Comparison of ENCODE assay signal across 19 cellular contexts in genomic region chr1:55448261-55448660, GRCh38.
A peak's percentile ranks its signal among the peaks of the same experiment; 100 is the strongest.
DNase-seq lines count a peak whose midpoint lies in the region; ATAC-seq and TF ChIP-seq lines count a peak whose summit lies in the region.
"Had no signal": no experiment of that assay in that cellular context is flagged by ENCODE, and none has a peak within 500 bp of the region (broad histone marks: within the 10 kb centered on the region; RNA-seq: fewer than 3 reads in every experiment).

No MANE protein-coding gene starts in this region.

- H3K9ac ChIP-seq in IMR-90 (ENCODE audit: low read depth, low read length): no peak overlapping the region
- no peak overlapping the region for H3K9ac ChIP-seq in smooth muscle cell (ENCODE audit: low read depth)
- H3K9ac ChIP-seq: BLaER1 had no signal

- H3K9me1 ChIP-seq in IMR-90 (ENCODE audit: insufficient read depth, low read length): peaks cover 15% of the 10 kb centered on the region

- H3K4me1 ChIP-seq in IMR-90 (ENCODE audit: control insufficient read depth, insufficient read depth, low read length) (peaks cover 15% of the 10 kb centered on the region), smooth muscle cell (ENCODE audit: low read depth) (no peaks in the 10 kb centered on the region), thyroid gland (peaks cover 0 to 5% of the 10 kb centered on the region in 2 donors)

- CTCF ChIA-PET in IMR-90 (lab: Yijun Ruan, JAX): interaction anchor here (1.2 to 1.4 kb wide), 2 partner anchors 72 to 400 kb away, joined by 3 to 4 read pairs; no protein-coding TSS in a partner anchor

- dilution Hi-C loops in IMR-90 (cut with HindIII; ENCODE audit: low sequenced_read_pairs, unreplicated experiment): no loop called here

- H4K5ac ChIP-seq in IMR-90 (ENCODE audit: low read depth, low read length): no peak overlapping the region; the same call in 1 of the 2 replicates

- H4K20me1 ChIP-seq in IMR-90 (ENCODE audit: insufficient read depth, low read length): no peaks in the 10 kb centered on the region
- H4K20me1 ChIP-seq in smooth muscle cell (ENCODE audit: low read depth): no peaks in the 10 kb centered on the region
- H4K20me1 ChIP-seq: BLaER1 had no signal

- no peak for TF ChIP-seq RAD21 in IMR-90 (IDR thresholded peaks at IDR 0.05; ENCODE audit: low read length)

- H2AFZ ChIP-seq in IMR-90 (replicated peaks; ENCODE audit: low read length, poor library complexity): no peak overlapping the region
- H2AFZ ChIP-seq in smooth muscle cell (ENCODE audit: low read depth): no peak overlapping the region

- H4K8ac ChIP-seq in IMR-90 (ENCODE audit: low read depth in 2 of 2, low read length in 2 of 2): peak overlapping the region in 1 of 2 experiments; percentile 17; a peak in 1 of 4 replicates

- TF ChIP-seq POLR2A in IMR-90 (IDR thresholded peaks at IDR 0.05; ENCODE audit: low read depth, low read length) (no peak), thyroid gland (IDR thresholded peaks at IDR 0.05) (no peak)

- 0 out of 4 replicates have a peak, but pooled peaks cover 0 to 3% of the 10 kb centered on the region in 2 experiments for H3K79me1 ChIP-seq in IMR-90 (ENCODE audit: low read depth in 1 of 2, low read length in 2 of 2)

- H3K56ac ChIP-seq in IMR-90 (ENCODE audit: extremely low read depth, insufficient read depth, low read length): no peak overlapping the region

- H3K4ac ChIP-seq in IMR-90 (ENCODE audit: low read depth, low read length): no peak overlapping the region

- no peaks in the 10 kb centered on the region for H3K79me2 ChIP-seq in smooth muscle cell (ENCODE audit: low read depth)

- intact Hi-C loops in IMR-90 (cut with micrococcal nuclease) (no loop called here), thyroid gland (cut with DNase I) (no loop called here)

- POLR2A ChIA-PET in IMR-90 (lab: Charles Lee; ENCODE audit: unreplicated experiment): interaction anchor here (0.5 kb wide), 1 partner anchor 95 kb away, joined by 16 read pairs; no protein-coding TSS in a partner anchor

- ATAC-seq in IMR-90 (ENCODE audit: low read depth) (no peak), GM18907 (IDR thresholded peaks at IDR 0.05; ENCODE audit: unreplicated experiment) (no peak)

- TF ChIP-seq CTCF in IMR-90 (conservative IDR thresholded peaks at IDR 0.05; ENCODE audit: low read depth, low read length): no peak
- no peak for TF ChIP-seq CTCF in cardiac fibroblast (IDR thresholded peaks at IDR 0.05; ENCODE audit: low read depth, low read length)
- no peak for TF ChIP-seq CTCF in smooth muscle cell (IDR thresholded peaks at IDR 0.05; ENCODE audit: borderline replicate concordance, insufficient read depth, poor library complexity, severe bottlenecking)
- TF ChIP-seq CTCF in thyroid gland (IDR thresholded peaks at IDR 0.05): no peak

- H3K36me3 ChIP-seq in IMR-90 (ENCODE audit: control insufficient read depth, insufficient read depth, low read length): no peaks in the 10 kb centered on the region
- no peaks in the 10 kb centered on the region for H3K36me3 ChIP-seq in smooth muscle cell (ENCODE audit: low read depth)
- no peaks in the 10 kb centered on the region for H3K36me3 ChIP-seq in thyroid gland
- H3K36me3 ChIP-seq: BLaER1 had no signal

- no peak overlapping the region for H2BK5ac ChIP-seq in IMR-90 (ENCODE audit: low read depth, low read length, poor library complexity, severe bottlenecking)

- H3K4me2 ChIP-seq in IMR-90 (ENCODE audit: low read depth, low read length) (no peak overlapping the region), smooth muscle cell (no peak overlapping the region)
- H3K4me2 ChIP-seq: BLaER1 had no signal

- H2BK15ac ChIP-seq in IMR-90 (ENCODE audit: low read depth, low read length): no peak overlapping the region; the same call in 2 of the 3 replicates

- H2AK5ac ChIP-seq in IMR-90 (ENCODE audit: low read depth, low read length): no peak overlapping the region

- H4K91ac ChIP-seq in IMR-90 (ENCODE audit: insufficient read depth, low read depth, low read length): no peak overlapping the region

- no peak overlapping the region for H2AK9ac ChIP-seq in IMR-90 (replicated peaks; ENCODE audit: low read depth, low read length, poor library complexity)

- in situ Hi-C loops in IMR-90 (cut with MboI; ENCODE audit: low sequenced_read_pairs): no loop called here

- DNase-seq in EH (ENCODE audit: low read depth): peak; percentile 55
- DNase-seq in IMR-90: no peak
- peak; percentile 29 to 43 for DNase-seq in cardiac fibroblast (ENCODE audit: low read depth in 2 of 2)
- DNase-seq in smooth muscle cell (lab: John Stamatoyannopoulos, UW; ENCODE audit: unreplicated experiment): no peak
- no peak for DNase-seq in pons (ENCODE audit: low spot score)
- DNase-seq in thyroid gland: no peak
- DNase-seq: CD4-positive, alpha-beta T cell; COR-L47; DMS79 treated with DMSO at 0.1 percent for 48 hours; MV-4-11; NCI-H1105 treated with DMSO at 0.1 percent for 48 hours; NCI-H1694; NCI-H2081; NCI-H2171; NCI-H524 treated with DMSO at 0.1 percent for 48 hours; NCI-H82; Right ventricle myocardium superior had no signal

- H3K9me3 ChIP-seq in IMR-90 (ENCODE audit: control insufficient read depth, insufficient read depth, low read length) (peaks cover 3% of the 10 kb centered on the region; the same call in 1 of the 2 replicates), smooth muscle cell (replicated peaks; ENCODE audit: low read depth) (no peaks in the 10 kb centered on the region), thyroid gland (no peaks in the 10 kb centered on the region)
- H3K9me3 ChIP-seq: BLaER1 had no signal

- H3K27me3 ChIP-seq in IMR-90 (ENCODE audit: control insufficient read depth, insufficient read depth, low read length): no peaks in the 10 kb centered on the region
- no peaks in the 10 kb centered on the region for H3K27me3 ChIP-seq in smooth muscle cell (ENCODE audit: low read depth)
- no peaks in the 10 kb centered on the region for H3K27me3 ChIP-seq in thyroid gland
- H3K27me3 ChIP-seq: BLaER1 had no signal

- H3K23ac ChIP-seq in IMR-90 (ENCODE audit: low read depth, low read length): no peak overlapping the region

- no peak overlapping the region; the same call in 1 of the 2 replicates for H2BK120ac ChIP-seq in IMR-90 (ENCODE audit: low read depth, low read length)

- no peak overlapping the region for H3K14ac ChIP-seq in IMR-90 (replicated peaks; ENCODE audit: low read depth, low read length)

- peak overlapping the region; percentile 62 for H3K18ac ChIP-seq in IMR-90 (ENCODE audit: low read depth, low read length)

- H3F3A ChIP-seq in smooth muscle cell (ENCODE audit: low read depth): peaks cover 2% of the 10 kb centered on the region

- H3K4me3 ChIP-seq in IMR-90 (ENCODE audit: insufficient read depth, low read depth, low read length) (no peak overlapping the region), cardiac fibroblast (replicated peaks in 1 of 2; ENCODE audit: low read depth in 2 of 2, low read length in 2 of 2) (no peak overlapping the region), smooth muscle cell (no peak overlapping the region), thyroid gland (replicated peaks in 1 of 3) (no peak overlapping the region)
- H3K4me3 ChIP-seq: BLaER1 had no signal

- H3K27ac ChIP-seq in IMR-90 (ENCODE audit: insufficient read depth, low read length) (no peak overlapping the region; the same call in 1 of the 2 replicates), smooth muscle cell (ENCODE audit: low read depth) (peak overlapping the region; percentile 30), thyroid gland (no peak overlapping the region)
- H3K27ac ChIP-seq: BLaER1 had no signal

- H2BK20ac ChIP-seq in IMR-90 (ENCODE audit: low read depth, low read length): 0 out of 2 replicates have a peak overlapping the region, but pooled peaks have one; percentile 62

- no TSS peak for BruUV-seq in IMR-90 (replicated peaks; lab: Mats Ljungman, UMichigan)

TF ChIP-seq in IMR-90, 13 proteins besides CTCF, POLR2A, EP300 and RAD21:
- no peak for TF ChIP-seq MAFK (IDR thresholded peaks at IDR 0.05; ENCODE audit: low read depth, low read length)
- TF ChIP-seq RCOR1 (IDR thresholded peaks at IDR 0.05; ENCODE audit: insufficient replicate concordance, low read length): no peak
- TF ChIP-seq MAZ (IDR thresholded peaks at IDR 0.05; ENCODE audit: borderline replicate concordance, low read depth, low read length): no peak
- no peak for TF ChIP-seq FOS (IDR thresholded peaks at IDR 0.05; ENCODE audit: low read depth, low read length)
- TF ChIP-seq CHD1 (IDR thresholded peaks at IDR 0.05; ENCODE audit: low read depth, low read length): no peak
- TF ChIP-seq ELK1 (IDR thresholded peaks at IDR 0.05; ENCODE audit: borderline replicate concordance, low read depth, low read length): no peak
- TF ChIP-seq CEBPB (IDR thresholded peaks at IDR 0.05; ENCODE audit: low read depth, low read length): no peak
- no peak for TF ChIP-seq SMC3 (IDR thresholded peaks at IDR 0.05; ENCODE audit: low read depth, low read length)
- TF ChIP-seq USF2 (IDR thresholded peaks at IDR 0.05; ENCODE audit: low read depth, low read length): no peak
- TF ChIP-seq NFE2L2 (IDR thresholded peaks at IDR 0.05; ENCODE audit: low read depth, low read length): no peak
- no peak for TF ChIP-seq RFX5 (IDR thresholded peaks at IDR 0.05; ENCODE audit: low read depth, low read length)
- no peak for TF ChIP-seq BHLHE40 (IDR thresholded peaks at IDR 0.05; ENCODE audit: low read depth, low read length)
- no peak for TF ChIP-seq MXI1 (IDR thresholded peaks at IDR 0.05; ENCODE audit: borderline replicate concordance, low read depth, low read length)

Comparison
In these comparisons a context has a peak if more than half of its experiments do, and no peak if none do; other contexts are left out.
1. DNase-seq: peak in EH (single experiment) and cardiac fibroblast (2 of 2); none in IMR-90 (single experiment), smooth muscle cell (single experiment), pons (single experiment) and thyroid gland (0 of 2).